Comparison of ENCODE assay signal across 8 cellular contexts in genomic region chr5:118174671-118175070, GRCh38.
"Had no signal": no experiment of that assay in that cellular context is flagged by ENCODE, and none has a peak within 500 bp of the region (broad histone marks: within the 10 kb centered on the region; RNA-seq: fewer than 3 reads in every experiment).

No MANE protein-coding gene starts in this region.

- H3K9ac ChIP-seq: GM23248 had no signal

- H2AFZ ChIP-seq: GM23248 had no signal

- H3K27ac ChIP-seq: GM23248 had no signal

- H3K4me3 ChIP-seq: GM23248, K562 had no signal

- FAIRE-seq: H54, HTR-8/SVneo, K562 had no signal

- DNase-seq: GM23248, GOT3, H9, HCEC 1CT, KG1 had no signal

- ATAC-seq: K562 had no signal
